In genomic region chr1:27868932-27869718, GRCh38 we compare ENCODE assay signal across 1 cellular context.
TF ChIP-seq lines count a peak whose summit lies in the region.

No MANE protein-coding gene starts in this region.

TF ChIP-seq in K562, 482 proteins besides CTCF, POLR2A, EP300 and RAD21 (continued from another document and continues in another):
- TF ChIP-seq CHD7 (IDR thresholded peaks at IDR 0.05; ENCODE audit: low read depth, low read length) (no peak), ZNF232 (CRISPR knock-in tag; IDR thresholded peaks at IDR 0.05) (no peak), ID3 (CRISPR knock-in tag; IDR thresholded peaks at IDR 0.05) (no peak), ID3 (tag; IDR thresholded peaks at IDR 0.05) (peak; percentile 44; the same call in 1 of the 2 replicates), ELK1 (CRISPR knock-in tag; IDR thresholded peaks at IDR 0.05) (no peak), SMARCB1 (IDR thresholded peaks at IDR 0.05; ENCODE audit: insufficient read length, low read depth) (no peak), HIVEP1 (CRISPR knock-in tag; IDR thresholded peaks at IDR 0.05) (no peak), RBM39 (optimal IDR thresholded peaks at IDR 0.05; ENCODE audit: low read depth, low read length) (no peak), SRSF7 (optimal IDR thresholded peaks at IDR 0.05; ENCODE audit: low read depth, low read length) (no peak), MYNN (IDR thresholded peaks at IDR 0.05) (no peak), MYNN (CRISPR knock-in tag; IDR thresholded peaks at IDR 0.05) (no peak), ZSCAN32 (CRISPR knock-in tag; IDR thresholded peaks at IDR 0.05) (no peak), ZNF124 (CRISPR knock-in tag; IDR thresholded peaks at IDR 0.05) (no peak), ZNF589 (CRISPR knock-in tag; IDR thresholded peaks at IDR 0.05; ENCODE audit: low read depth) (no peak), MEIS2 (IDR thresholded peaks at IDR 0.05; ENCODE audit: partially characterized antibody) (no peak), TFAM (CRISPR knock-in tag; conservative IDR thresholded peaks at IDR 0.05) (no peak), NR4A1 (CRISPR knock-in tag; IDR thresholded peaks at IDR 0.05) (no peak), NR4A1 (tag; IDR thresholded peaks at IDR 0.05) (peak; percentile 25), SMAD4 (CRISPR knock-in tag; conservative IDR thresholded peaks at IDR 0.05) (peak; percentile 33; the same call in 1 of the 2 replicates), HNRNPUL1 (IDR thresholded peaks at IDR 0.05; ENCODE audit: low read length) (0 out of 2 replicates have a peak, but pooled peaks have one; percentile 58), CBFB (CRISPR knock-in tag; IDR thresholded peaks at IDR 0.05) (no peak), CREM (IDR thresholded peaks at IDR 0.05; ENCODE audit: low read depth) (no peak), ZFX (CRISPR knock-in tag; IDR thresholded peaks at IDR 0.05) (no peak), IFI16 (CRISPR knock-in tag; IDR thresholded peaks at IDR 0.05) (no peak), ZNF785 (CRISPR knock-in tag; IDR thresholded peaks at IDR 0.05) (no peak), ZBTB11 (CRISPR knock-in tag; IDR thresholded peaks at IDR 0.05) (no peak), MXD1 (CRISPR knock-in tag; IDR thresholded peaks at IDR 0.05; ENCODE audit: borderline replicate concordance, poor library complexity, severe bottlenecking) (no peak), SPI1 (IDR thresholded peaks at IDR 0.05; ENCODE audit: borderline replicate concordance, low read depth, low read length) (peak; percentile 79), TCF7 (IDR thresholded peaks at IDR 0.05; ENCODE audit: borderline replicate concordance) (no peak), ZNF23 (CRISPR knock-in tag; IDR thresholded peaks at IDR 0.05) (no peak), ZNF384 (IDR thresholded peaks at IDR 0.05; ENCODE audit: low read depth, low read length) (no peak), MAFG (tag; conservative IDR thresholded peaks at IDR 0.05) (no peak), XRCC3 (IDR thresholded peaks at IDR 0.05) (no peak), YY1 (IDR thresholded peaks at IDR 0.05; ENCODE audit: borderline replicate concordance in 1 of 3, control insufficient read depth in 1 of 3, extremely low read depth in 1 of 3, insufficient read depth in 3 of 3, insufficient read length in 1 of 3, insufficient replicate concordance in 2 of 3, low read depth in 1 of 3, low read length in 2 of 3) (no peak), ZNF639 (CRISPR knock-in tag; conservative IDR thresholded peaks at IDR 0.05 in 1 of 2, IDR thresholded peaks at IDR 0.05 in 1 of 2) (0 out of 4 replicates have a peak, but pooled peaks of 1 of the 2 experiments have one; percentile 1), PHB2 (IDR thresholded peaks at IDR 0.05; ENCODE audit: low read depth) (no peak), ZNF263 (CRISPR knock-in tag; IDR thresholded peaks at IDR 0.05; ENCODE audit: borderline replicate concordance) (peak; percentile 60; the same call in 1 of the 2 replicates), ZNF644 (tag; IDR thresholded peaks at IDR 0.05; ENCODE audit: low read depth) (no peak), HCFC1 (IDR thresholded peaks at IDR 0.05; ENCODE audit: low read depth, low read length) (no peak), CREBBP (IDR thresholded peaks at IDR 0.05; ENCODE audit: low read depth, low read length) (no peak), RFX5 (IDR thresholded peaks at IDR 0.05; ENCODE audit: low read depth, low read length) (no peak), EHMT2 (IDR thresholded peaks at IDR 0.05) (no peak), CSDE1 (IDR thresholded peaks at IDR 0.05) (no peak), DDX20 (tag; IDR thresholded peaks at IDR 0.05; ENCODE audit: low read depth) (no peak), LCOR (CRISPR knock-in tag; IDR thresholded peaks at IDR 0.05) (no peak), ATF7 (IDR thresholded peaks at IDR 0.05) (no peak), BRF2 (IDR thresholded peaks at IDR 0.05; ENCODE audit: borderline replicate concordance, insufficient read depth, insufficient read length) (no peak), NCOA4 (IDR thresholded peaks at IDR 0.05; ENCODE audit: partially characterized antibody) (no peak), ZKSCAN8 (CRISPR knock-in tag; IDR thresholded peaks at IDR 0.05) (no peak), RCOR1 (IDR thresholded peaks at IDR 0.05; ENCODE audit: borderline replicate concordance in 1 of 2, low read depth in 2 of 2, low read length in 2 of 2) (peak; percentile 29 to 39; a peak in 1 of 4 replicates), SMARCE1 (IDR thresholded peaks at IDR 0.05) (0 out of 2 replicates have a peak, but pooled peaks have one; percentile 30), WHSC1 (IDR thresholded peaks at IDR 0.05; ENCODE audit: low read length) (no peak), SP2 (IDR thresholded peaks at IDR 0.05; ENCODE audit: extremely low read depth, low read depth, low read length, poor library complexity, severe bottlenecking) (no peak), HMGN3 (IDR thresholded peaks at IDR 0.05; ENCODE audit: borderline replicate concordance, extremely low read depth, insufficient read length, low read depth, low read length) (no peak)
